9 cellular contexts compared by ENCODE assay signal in the genomic region with DNA sequence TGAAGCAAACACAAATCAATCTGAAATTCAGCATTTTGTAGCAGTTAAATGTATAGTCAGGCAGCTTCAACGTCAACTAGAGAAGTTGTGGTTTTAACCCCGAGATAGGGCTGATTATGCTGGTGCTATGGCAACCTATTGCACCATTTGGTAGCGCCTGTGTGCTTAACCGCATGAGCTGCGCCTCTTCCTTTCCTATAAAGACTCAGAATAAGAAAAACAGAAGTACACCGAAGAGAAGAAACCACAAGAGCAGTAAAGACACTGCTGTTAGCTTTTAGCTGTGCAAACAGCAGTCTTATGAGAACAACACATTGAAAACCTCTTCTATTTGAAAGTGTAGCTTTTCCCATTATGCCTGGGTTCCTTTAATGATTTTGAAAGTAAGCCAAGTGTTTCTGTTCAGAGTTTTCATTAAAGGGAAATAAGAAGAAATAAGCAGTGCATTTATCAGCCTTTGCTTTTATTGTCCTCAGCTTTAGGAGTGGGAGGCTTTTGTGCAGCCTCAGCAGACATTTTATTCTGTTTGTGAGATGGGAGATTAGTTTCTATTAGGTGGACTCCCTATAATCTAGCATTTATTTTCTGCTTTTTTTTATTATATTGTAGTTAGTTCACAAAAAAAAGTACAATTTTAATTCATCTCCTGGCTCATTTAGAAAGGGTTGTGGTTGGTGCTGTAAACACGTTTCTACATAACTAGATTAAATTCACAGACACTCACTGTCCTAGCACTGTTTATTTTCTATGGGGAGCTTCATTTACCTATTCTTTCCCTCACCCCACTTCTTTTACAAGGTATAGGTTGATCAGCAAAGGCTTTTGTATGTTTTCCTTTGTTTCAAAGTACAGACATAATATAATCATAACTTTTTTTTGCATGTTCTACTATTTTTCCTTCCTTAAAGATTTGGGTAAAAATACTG. TPM values are rescaled to one million over a fixed set of nuclear protein-coding genes. Genes with fewer than 3 reads are reported as not detected.
DNase-seq lines count a peak whose midpoint lies in the region; ATAC-seq, FAIRE-seq and TF ChIP-seq lines count a peak whose summit lies in the region.
"Had no signal": no experiment of that assay in that cellular context is flagged by ENCODE, and none has a peak within 500 bp of the region (broad histone marks: within the 10 kb centered on the region; RNA-seq: fewer than 3 reads in every experiment).

No MANE protein-coding gene starts in this region.

- no peaks in the 10 kb centered on the region for H3K4me1 ChIP-seq in sigmoid colon

- peak overlapping the region in 1 of 4 donors; percentile 14 for H3K27ac ChIP-seq in sigmoid colon
- H3K27ac ChIP-seq: cardiac muscle cell had no signal

- peak; percentile 46 for FAIRE-seq in HTR-8/SVneo (lab: Jason Lieb, UNC)

- WGBS in sigmoid colon, 2 donors, result 1 to 10% methylated on average over 7 of the region's 7 CpGs

- no peak overlapping the region for H3K4me3 ChIP-seq in sigmoid colon
- H3K4me3 ChIP-seq: cardiac muscle cell had no signal

- no peaks in the 10 kb centered on the region for H3K9me3 ChIP-seq in sigmoid colon

- intact Hi-C loops in Right ventricle myocardium superior (cut with DNase I), result no loop called here
- intact Hi-C loops in sigmoid colon (cut with DNase I), result no loop called here

- ATAC-seq in GM21526 (IDR thresholded peaks at IDR 0.05; ENCODE audit: low FRiP score, unreplicated experiment) (peak; percentile 96), Right ventricle myocardium superior (ENCODE audit: poor library complexity) (peak; percentile 92)

- TF ChIP-seq CTCF in sigmoid colon (IDR thresholded peaks at IDR 0.05), result no peak

- no peak for TF ChIP-seq POLR2A in sigmoid colon (IDR thresholded peaks at IDR 0.05)

- TF ChIP-seq EP300 in sigmoid colon (IDR thresholded peaks at IDR 0.05), result no peak

- no peaks in the 10 kb centered on the region for H3K27me3 ChIP-seq in sigmoid colon
- H3K27me3 ChIP-seq: cardiac muscle cell had no signal

- H3K36me3 ChIP-seq in sigmoid colon, result no peaks in the 10 kb centered on the region
- H3K36me3 ChIP-seq: cardiac muscle cell had no signal

- DNase-seq in Daoy (ENCODE audit: low read depth) (peak; percentile 92), HTR-8/SVneo (ENCODE audit: insufficient read length, low spot score) (peak; percentile 60), SIG-M5 (lab: John Stamatoyannopoulos, UW) (peak; percentile 100), Right ventricle myocardium superior (peak; percentile 66), sigmoid colon (peak; percentile 69), COLO668 (lab: John Stamatoyannopoulos, UW; ENCODE audit: unreplicated experiment) (no peak)
- peak; percentile 77 for DNase-seq in activated naive CD4-positive, alpha-beta T cell treated with Interleukin-2 at 50 U/mL for 16 hours

RNA-seq across cellular contexts. Expression of gene PTPRC, which starts 43.3 kb away (rescaled TPM):
- not detected in 2 replicates for total RNA-seq in Daoy (2014; rRNA removed; shearing (Covaris generic))
- total RNA-seq in Right ventricle myocardium superior (7.2 TPM), sigmoid colon (10 to 100 TPM; 11.6 to 18.6 (median 12.2) TPM)
- polyA plus RNA-seq in sigmoid colon, result 10 to 100 TPM in 2 of 3 donors, 1 to 10 TPM in 1; 4.8 to 78.6 (median 16.4) TPM
- total RNA-seq: cardiac muscle cell had no signal
- polyA plus RNA-seq: cardiac muscle cell had no signal
